Comparison of ENCODE assay signal across 8 cellular contexts in the genomic region with DNA sequence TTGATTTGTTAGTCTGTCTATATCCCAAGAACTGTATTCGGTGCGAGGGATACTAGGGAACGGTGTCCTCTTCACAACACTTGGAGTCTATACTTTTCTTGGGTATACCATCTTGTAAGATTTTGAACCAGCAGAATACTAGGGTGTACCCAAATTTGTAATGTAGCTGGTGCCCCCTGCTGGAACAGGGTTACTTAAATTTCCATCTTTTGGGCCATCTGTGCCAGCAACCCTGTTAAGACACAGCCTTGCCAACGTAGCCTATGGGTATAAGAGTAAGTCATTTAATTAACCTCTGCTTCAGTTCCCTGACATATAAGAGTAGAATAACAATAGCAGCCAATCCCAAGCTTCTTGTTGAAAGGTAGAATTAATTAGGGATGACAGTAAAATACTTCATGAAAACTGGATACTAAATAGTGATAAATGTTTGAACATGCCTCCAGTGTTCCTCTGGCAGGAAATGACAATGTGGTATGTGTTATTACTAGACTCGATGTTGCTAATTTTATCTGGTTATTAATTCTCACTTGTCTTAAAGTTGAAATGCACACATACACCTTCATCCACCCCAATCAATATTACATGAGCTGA.
DNase-seq lines count a peak whose midpoint lies in the region; ATAC-seq, FAIRE-seq and TF ChIP-seq lines count a peak whose summit lies in the region.

No MANE protein-coding gene starts in this region.

- H3K36me3 ChIP-seq in DOHH2 (ENCODE audit: control insufficient read depth, low read length) (no peaks in the 10 kb centered on the region), parathyroid adenoma (ENCODE audit: control insufficient read depth, insufficient read depth, low read length) (no peaks in the 10 kb centered on the region)

- no peak overlapping the region for H3K27ac Mint-ChIP-seq in activated CD4-positive, alpha-beta memory T cell treated with anti-CD3 and anti-CD28 coated beads for 36 hours

- no peak overlapping the region for H3K4me3 Mint-ChIP-seq in activated CD4-positive, alpha-beta memory T cell treated with anti-CD3 and anti-CD28 coated beads for 36 hours

- no peaks in the 10 kb centered on the region for H3K9me3 Mint-ChIP-seq in activated CD4-positive, alpha-beta memory T cell treated with anti-CD3 and anti-CD28 coated beads for 36 hours

- TF ChIP-seq CTCF in DOHH2 (IDR thresholded peaks at IDR 0.05; ENCODE audit: low read depth, low read length, poor library complexity, severe bottlenecking), result peak; percentile 43
- peak; percentile 64 for TF ChIP-seq CTCF in epithelial cell of proximal tubule (conservative IDR thresholded peaks at IDR 0.05; ENCODE audit: low read depth, low read length)
- TF ChIP-seq CTCF in parathyroid adenoma (IDR thresholded peaks at IDR 0.05), result peak; percentile 18

- H3K4me1 ChIP-seq in DOHH2 (ENCODE audit: control insufficient read depth, low read length) (no peaks in the 10 kb centered on the region), parathyroid adenoma (no peaks in the 10 kb centered on the region)

- H3K27ac ChIP-seq in DOHH2 (ENCODE audit: low read depth, low read length) (no peak overlapping the region), parathyroid adenoma (no peak overlapping the region)

- H3K79me2 ChIP-seq in DOHH2 (ENCODE audit: control insufficient read depth, low read length) (no peaks in the 10 kb centered on the region), parathyroid adenoma (no peaks in the 10 kb centered on the region)

- no peaks in the 10 kb centered on the region for H3K36me3 Mint-ChIP-seq in activated CD4-positive, alpha-beta memory T cell treated with anti-CD3 and anti-CD28 coated beads for 36 hours

- intact Hi-C loops in activated CD4-positive, alpha-beta memory T cell treated with anti-CD3 and anti-CD28 coated beads for 36 hours (cut with micrococcal nuclease), result loop anchor here (1.0 to 5.0 kb wide), 4 partner anchors 218 to 640 kb away; no protein-coding TSS in a partner anchor

- H3K4me3 ChIP-seq in DOHH2 (ENCODE audit: low read length), result no peak overlapping the region
- no peak overlapping the region for H3K4me3 ChIP-seq in epithelial cell of proximal tubule (ENCODE audit: low read depth, low read length)
- no peak overlapping the region for H3K4me3 ChIP-seq in parathyroid adenoma (ENCODE audit: low read depth, low read length)

- H3K27me3 ChIP-seq in DOHH2 (ENCODE audit: control insufficient read depth, low read length), result no peaks in the 10 kb centered on the region
- no peaks in the 10 kb centered on the region for H3K27me3 ChIP-seq in parathyroid adenoma (ENCODE audit: control insufficient read depth, insufficient read depth, low read length)

- ATAC-seq in GM21529 (IDR thresholded peaks at IDR 0.05; ENCODE audit: unreplicated experiment), result peak; percentile 59

- no peaks in the 10 kb centered on the region for H3K9me2 ChIP-seq in DOHH2 (replicated peaks; ENCODE audit: control insufficient read depth, low read length)

- no peak overlapping the region for H3K4me2 ChIP-seq in DOHH2 (ENCODE audit: low read length)
- H3K4me2 ChIP-seq in parathyroid adenoma (ENCODE audit: low read length), result no peak overlapping the region

- CTCF ChIA-PET in activated CD4-positive, alpha-beta memory T cell treated with anti-CD3 and anti-CD28 coated beads for 36 hours (lab: Charles Lee), result interaction anchor here (0.6 to 2.4 kb wide), 10 partner anchors 22 to 640 kb away, joined by 3 to 22 read pairs (median 4); no protein-coding TSS in a partner anchor

- no peak overlapping the region for H2AFZ ChIP-seq in parathyroid adenoma

- H3K4me1 Mint-ChIP-seq in activated CD4-positive, alpha-beta memory T cell treated with anti-CD3 and anti-CD28 coated beads for 36 hours (ENCODE audit: low read depth), result no peaks in the 10 kb centered on the region

- peak; percentile 24 for DNase-seq in NCI-H2107 treated with DMSO at 0.1 percent for 48 hours (lab: John Stamatoyannopoulos, UW; ENCODE audit: unreplicated experiment)
- peak; percentile 75 for DNase-seq in activated CD4-positive, alpha-beta memory T cell treated with anti-CD3 and anti-CD28 coated beads for 36 hours
- no peak for DNase-seq in epithelial cell of proximal tubule (ENCODE audit: low read depth)
- DNase-seq in urothelium cell line (ENCODE audit: low spot score), result peak; percentile 7
- DNase-seq in NCI-H510A (lab: John Stamatoyannopoulos, UW), result no peak

- FAIRE-seq in urothelium cell line (lab: Jason Lieb, UNC), result no peak

- H4K20me1 ChIP-seq in DOHH2 (ENCODE audit: control insufficient read depth, insufficient read depth, low read depth, low read length), result no peaks in the 10 kb centered on the region

- no peaks in the 10 kb centered on the region for H3K27me3 Mint-ChIP-seq in activated CD4-positive, alpha-beta memory T cell treated with anti-CD3 and anti-CD28 coated beads for 36 hours

- POLR2A ChIA-PET in activated CD4-positive, alpha-beta memory T cell treated with anti-CD3 and anti-CD28 coated beads for 36 hours (lab: Charles Lee), result no interaction called here

- H3K9me3 ChIP-seq in DOHH2 (ENCODE audit: control insufficient read depth, insufficient read depth, low read length), result no peaks in the 10 kb centered on the region
- H3K9me3 ChIP-seq in parathyroid adenoma (ENCODE audit: control insufficient read depth, low read length), result no peaks in the 10 kb centered on the region

- H3F3A ChIP-seq in DOHH2 (ENCODE audit: control insufficient read depth, insufficient read depth), result no peaks in the 10 kb centered on the region

- no peak overlapping the region for H3K9ac ChIP-seq in parathyroid adenoma

Comparison
In these comparisons a context has a peak if more than half of its experiments do, and no peak if none do; other contexts are left out.
1. DNase-seq: peak in NCI-H2107 treated with DMSO at 0.1 percent for 48 hours (single experiment), activated CD4-positive, alpha-beta memory T cell treated with anti-CD3 and anti-CD28 coated beads for 36 hours (single experiment) and urothelium cell line (single experiment); none in epithelial cell of proximal tubule (single experiment) and NCI-H510A (single experiment).
2. Peak in every context shown above with its lines, with median percentiles within 50 percentile points of each other: CTCF ChIP-seq.